In the genomic region with DNA sequence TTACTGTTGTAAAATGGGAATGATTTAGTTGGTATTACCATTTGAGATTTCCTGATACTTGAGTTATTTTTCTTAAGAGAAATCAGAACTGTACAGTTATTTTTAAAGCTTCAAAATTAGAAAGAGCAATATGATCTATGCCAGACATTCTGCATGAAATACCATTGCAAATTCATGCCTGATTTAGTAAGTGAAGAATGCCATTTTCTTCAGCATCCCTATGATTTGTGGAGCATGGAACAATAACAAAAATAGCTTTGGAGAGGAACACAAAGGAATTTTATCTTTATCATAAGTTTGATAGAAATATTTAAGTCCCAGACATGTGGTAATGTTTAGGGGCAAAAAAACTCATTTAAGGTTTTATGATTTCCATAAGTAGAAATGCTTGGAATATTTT, we compare ENCODE assay signal across 18 cellular contexts.
DNase-seq lines count a peak whose midpoint lies in the region; ATAC-seq, FAIRE-seq and TF ChIP-seq lines count a peak whose summit lies in the region.
"Had no signal": no experiment of that assay in that cellular context is flagged by ENCODE, and none has a peak within 500 bp of the region (broad histone marks: within the 10 kb centered on the region; RNA-seq: fewer than 3 reads in every experiment).

No MANE protein-coding gene starts in this region.

- H3K9ac ChIP-seq in SK-N-SH = no peak overlapping the region
- H3K9ac ChIP-seq: BLaER1 treated with 17β-estradiol and CSF1 and Interleukin-3, amounts not matched to agents 10 nM and 100 nM had no signal

- no peak for FAIRE-seq in small intestine (lab: Jason Lieb, UNC)
- FAIRE-seq: HepG2 had no signal

- peaks cover 45% of the 10 kb centered on the region for H3K4me1 Mint-ChIP-seq in osteocyte (ENCODE audit: unreplicated experiment)
- H3K4me1 Mint-ChIP-seq in stimulated activated naive B cell treated with anti-CD40 and anti-IgM and Interleukin-4, amounts not matched to agents 10 μg/mL and 1 μg/mL and 100 μg/mL, for 72 hours = no peaks in the 10 kb centered on the region
- H3K4me1 Mint-ChIP-seq: B cell had no signal

- CTCF ChIA-PET in SK-N-SH (lab: Yijun Ruan, JAX) = interaction anchor here (1.6 kb wide), 1 partner anchor 12 kb away, joined by 4 read pairs; no protein-coding TSS in a partner anchor

- in situ Hi-C loops in brain microvascular endothelial cell (cut with HindIII; ENCODE audit: low pct_ligation_motif_present, low sequenced_read_pairs) = no loop called here

- peak overlapping the region; percentile 19 for H3K27ac Mint-ChIP-seq in osteocyte (ENCODE audit: unreplicated experiment)
- no peak overlapping the region for H3K27ac Mint-ChIP-seq in stimulated activated naive B cell treated with anti-CD40 and anti-IgM and Interleukin-4, amounts not matched to agents 10 μg/mL and 1 μg/mL and 100 μg/mL, for 72 hours
- H3K27ac Mint-ChIP-seq: B cell; CD8-positive, alpha-beta T cell; GM23338; H9 had no signal

- H3K27ac ChIP-seq in SK-N-SH (ENCODE audit: low read depth in 2 of 2, low read length in 1 of 2) (peak overlapping the region; percentile 42 to 86; a peak in 2 of 4 replicates), brain microvascular endothelial cell (peak overlapping the region; percentile 59), small intestine (ENCODE audit: low read depth in 1 of 2, low read length in 1 of 2) (no peak overlapping the region)
- H3K27ac ChIP-seq: BLaER1 treated with 17β-estradiol and CSF1 and Interleukin-3, amounts not matched to agents 10 nM and 100 nM had no signal

- H3K27me3 ChIP-seq in SK-N-SH (ENCODE audit: insufficient read depth) (no peaks in the 10 kb centered on the region), brain microvascular endothelial cell (replicated peaks) (no peaks in the 10 kb centered on the region), small intestine (ENCODE audit: control insufficient read depth in 2 of 2, insufficient read depth in 2 of 2, low read length in 2 of 2) (no peaks in the 10 kb centered on the region)
- H3K27me3 ChIP-seq: BLaER1 treated with 17β-estradiol and CSF1 and Interleukin-3, amounts not matched to agents 10 nM and 100 nM had no signal

- H3K9me2 ChIP-seq in SK-N-SH = no peaks in the 10 kb centered on the region

- H3K79me2 ChIP-seq in SK-N-SH (ENCODE audit: insufficient read depth) = no peaks in the 10 kb centered on the region

- H4K20me1 ChIP-seq in SK-N-SH (ENCODE audit: insufficient read depth) = no peaks in the 10 kb centered on the region
- H4K20me1 ChIP-seq: BLaER1 treated with 17β-estradiol and CSF1 and Interleukin-3, amounts not matched to agents 10 nM and 100 nM had no signal

- H3K27me3 Mint-ChIP-seq in osteocyte (ENCODE audit: unreplicated experiment) = no peaks in the 10 kb centered on the region
- H3K27me3 Mint-ChIP-seq in stimulated activated naive B cell treated with anti-CD40 and anti-IgM and Interleukin-4, amounts not matched to agents 10 μg/mL and 1 μg/mL and 100 μg/mL, for 72 hours = no peaks in the 10 kb centered on the region
- H3K27me3 Mint-ChIP-seq: B cell had no signal

- no peak overlapping the region for H2AFZ ChIP-seq in SK-N-SH (ENCODE audit: low read depth)
- H2AFZ ChIP-seq: GM23338 had no signal

- H3K4me3 Mint-ChIP-seq in osteocyte (ENCODE audit: unreplicated experiment) = no peak overlapping the region
- H3K4me3 Mint-ChIP-seq in stimulated activated naive B cell treated with anti-CD40 and anti-IgM and Interleukin-4, amounts not matched to agents 10 μg/mL and 1 μg/mL and 100 μg/mL, for 72 hours = no peak overlapping the region
- H3K4me3 Mint-ChIP-seq: B cell; CD8-positive, alpha-beta T cell; GM23338; H9 had no signal

- ATAC-seq in stimulated activated naive B cell treated with anti-CD40 and anti-IgM and Interleukin-4, amounts not matched to agents 10 μg/mL and 1 μg/mL and 100 μg/mL, for 72 hours (replicated peaks) = no peak
- ATAC-seq: CD8-positive, alpha-beta T cell; GM23338; HepG2 had no signal

- peaks cover 9% of the 10 kb centered on the region for H3F3A ChIP-seq in SK-N-SH (replicated peaks; ENCODE audit: insufficient read depth)

- H3K9me3 ChIP-seq in SK-N-SH (no peaks in the 10 kb centered on the region), small intestine (ENCODE audit: control insufficient read depth, low read depth) (no peaks in the 10 kb centered on the region)

- H3K36me3 ChIP-seq in SK-N-SH (replicated peaks in 1 of 2; ENCODE audit: control insufficient read depth in 1 of 2, insufficient read depth in 2 of 2, low read length in 1 of 2) = no peaks in the 10 kb centered on the region
- H3K36me3 ChIP-seq in brain microvascular endothelial cell (replicated peaks) = no peaks in the 10 kb centered on the region
- no peaks in the 10 kb centered on the region for H3K36me3 ChIP-seq in small intestine (ENCODE audit: control insufficient read depth in 2 of 2, insufficient read depth in 2 of 2, low read length in 2 of 2)
- H3K36me3 ChIP-seq: BLaER1 treated with 17β-estradiol and CSF1 and Interleukin-3, amounts not matched to agents 10 nM and 100 nM had no signal

- no peak for TF ChIP-seq RAD21 in SK-N-SH (IDR thresholded peaks at IDR 0.05; ENCODE audit: low read length)

- TF ChIP-seq CTCF in SK-N-SH (IDR thresholded peaks at IDR 0.05) = no peak
- no peak for TF ChIP-seq CTCF in brain microvascular endothelial cell (IDR thresholded peaks at IDR 0.05; ENCODE audit: low read depth, low read length, missing control alignments)
- TF ChIP-seq CTCF in fibroblast of pulmonary artery (IDR thresholded peaks at IDR 0.05; ENCODE audit: low read length, missing control alignments) = no peak
- TF ChIP-seq CTCF in osteocyte (IDR thresholded peaks at IDR 0.05) = no peak

- 0 out of 2 replicates have a peak overlapping the region, but pooled peaks have one; percentile 2 for H3K4me2 ChIP-seq in SK-N-SH
- H3K4me2 ChIP-seq: BLaER1 treated with 17β-estradiol and CSF1 and Interleukin-3, amounts not matched to agents 10 nM and 100 nM; GM23338 had no signal

- peaks cover 9% of the 10 kb centered on the region for H3K36me3 Mint-ChIP-seq in osteocyte (ENCODE audit: unreplicated experiment)
- H3K36me3 Mint-ChIP-seq in stimulated activated naive B cell treated with anti-CD40 and anti-IgM and Interleukin-4, amounts not matched to agents 10 μg/mL and 1 μg/mL and 100 μg/mL, for 72 hours = no peaks in the 10 kb centered on the region
- H3K36me3 Mint-ChIP-seq: CD8-positive, alpha-beta T cell had no signal

- no peak overlapping the region for H3K4me3 ChIP-seq in SK-N-SH (ENCODE audit: low read depth in 2 of 2, low read length in 1 of 2)
- H3K4me3 ChIP-seq in brain microvascular endothelial cell (ENCODE audit: low read depth, low read length) = no peak overlapping the region
- H3K4me3 ChIP-seq in fibroblast of pulmonary artery (replicated peaks; ENCODE audit: low read depth, low read length) = no peak overlapping the region
- H3K4me3 ChIP-seq in small intestine (ENCODE audit: low read depth in 1 of 2, low read length in 2 of 2) = no peak overlapping the region
- H3K4me3 ChIP-seq: BLaER1 treated with 17β-estradiol and CSF1 and Interleukin-3, amounts not matched to agents 10 nM and 100 nM; GM23338 had no signal

- H3K9me3 Mint-ChIP-seq in osteocyte (ENCODE audit: unreplicated experiment) = peaks cover 21% of the 10 kb centered on the region
- H3K9me3 Mint-ChIP-seq in stimulated activated naive B cell treated with anti-CD40 and anti-IgM and Interleukin-4, amounts not matched to agents 10 μg/mL and 1 μg/mL and 100 μg/mL, for 72 hours = peaks cover 14 to 17% of the 10 kb centered on the region in 2 donors

- no peak for DNase-seq in SK-N-SH
- DNase-seq in brain microvascular endothelial cell = no peak
- peak; percentile 5 for DNase-seq in fibroblast of pulmonary artery (ENCODE audit: low read depth)
- DNase-seq in osteocyte (ENCODE audit: extremely low spot score, unreplicated experiment) = no peak
- DNase-seq in H4 (ENCODE audit: low spot score) = no peak
- no peak for DNase-seq in stimulated activated naive B cell treated with anti-CD40 and anti-IgM and Interleukin-4, amounts not matched to agents 10 μg/mL and 1 μg/mL and 100 μg/mL, for 72 hours
- no peak for DNase-seq in NCI-H2081 treated with DMSO at 0.1 percent for 48 hours (lab: John Stamatoyannopoulos, UW)
- no peak for DNase-seq in small intestine
- DNase-seq: 8988T; Calu3; CD8-positive, alpha-beta T cell; DMS79 treated with DMSO at 0.1 percent for 48 hours; GF-D8; H9 had no signal

- H3K4me1 ChIP-seq in SK-N-SH (ENCODE audit: control insufficient read depth in 1 of 2, insufficient read depth in 2 of 2, low read depth in 1 of 2, low read length in 1 of 2) (peaks cover 0 to 5% of the 10 kb centered on the region in 2 experiments; a peak in 1 of 4 replicates), small intestine (ENCODE audit: control insufficient read depth in 2 of 2, insufficient read depth in 1 of 2, low read depth in 1 of 2, low read length in 1 of 2) (no peaks in the 10 kb centered on the region)
- H3K4me1 ChIP-seq: BLaER1 treated with 17β-estradiol and CSF1 and Interleukin-3, amounts not matched to agents 10 nM and 100 nM had no signal

- peak; percentile 52 to 92; a peak in 3 of 4 replicates for TF ChIP-seq EP300 in SK-N-SH (IDR thresholded peaks at IDR 0.05; ENCODE audit: borderline replicate concordance in 1 of 2, low read depth in 1 of 2, low read length in 1 of 2)

- POLR2A ChIA-PET in SK-N-SH (lab: Yijun Ruan, JAX) = no interaction called here

TF ChIP-seq in SK-N-SH, 30 proteins besides CTCF, POLR2A, EP300 and RAD21 (continues in another document):
- TF ChIP-seq, protein P1, sequence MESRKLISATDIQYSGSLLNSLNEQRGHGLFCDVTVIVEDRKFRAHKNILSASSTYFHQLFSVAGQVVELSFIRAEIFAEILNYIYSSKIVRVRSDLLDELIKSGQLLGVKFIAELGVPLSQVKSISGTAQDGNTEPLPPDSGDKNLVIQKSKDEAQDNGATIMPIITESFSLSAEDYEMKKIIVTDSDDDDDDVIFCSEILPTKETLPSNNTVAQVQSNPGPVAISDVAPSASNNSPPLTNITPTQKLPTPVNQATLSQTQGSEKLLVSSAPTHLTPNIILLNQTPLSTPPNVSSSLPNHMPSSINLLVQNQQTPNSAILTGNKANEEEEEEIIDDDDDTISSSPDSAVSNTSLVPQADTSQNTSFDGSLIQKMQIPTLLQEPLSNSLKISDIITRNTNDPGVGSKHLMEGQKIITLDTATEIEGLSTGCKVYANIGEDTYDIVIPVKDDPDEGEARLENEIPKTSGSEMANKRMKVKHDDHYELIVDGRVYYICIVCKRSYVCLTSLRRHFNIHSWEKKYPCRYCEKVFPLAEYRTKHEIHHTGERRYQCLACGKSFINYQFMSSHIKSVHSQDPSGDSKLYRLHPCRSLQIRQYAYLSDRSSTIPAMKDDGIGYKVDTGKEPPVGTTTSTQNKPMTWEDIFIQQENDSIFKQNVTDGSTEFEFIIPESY (IDR thresholded peaks at IDR 0.05; ENCODE audit: borderline replicate concordance, low read depth) = no peak
- TF ChIP-seq TEAD4 (IDR thresholded peaks at IDR 0.05; ENCODE audit: borderline replicate concordance, insufficient read depth) (peak; percentile 79; the same call in 1 of the 2 replicates), TCF12 (IDR thresholded peaks at IDR 0.05) (peak; percentile 88)

Comparison
In these comparisons a context has a peak if more than half of its experiments do, and no peak if none do; other contexts are left out.
1. H3K27ac ChIP-seq: peak in SK-N-SH (2 of 2) and brain microvascular endothelial cell (single experiment); none in small intestine (0 of 2).